In genomic region chr6:166926748-166927147, GRCh38 we compare ENCODE assay signal across 18 cellular contexts. TPM values are rescaled to one million over a fixed set of nuclear protein-coding genes. Genes with fewer than 3 reads are reported as not detected.
DNase-seq lines count a peak whose midpoint lies in the region; ATAC-seq, FAIRE-seq and TF ChIP-seq lines count a peak whose summit lies in the region.
"Had no signal": no experiment of that assay in that cellular context is flagged by ENCODE, and none has a peak within 500 bp of the region (broad histone marks: within the 10 kb centered on the region; RNA-seq: fewer than 3 reads in every experiment).

No MANE protein-coding gene starts in this region.

- peaks cover 8% of the 10 kb centered on the region for H3K36me3 Mint-ChIP-seq in neural progenitor cell
- H3K36me3 Mint-ChIP-seq in Caco-2 (ENCODE audit: insufficient read depth, unreplicated experiment): no peaks in the 10 kb centered on the region

- H3K27me3 ChIP-seq in HepG2 (ENCODE audit: control insufficient read depth in 1 of 2, insufficient read depth in 2 of 2, low read length in 2 of 2) (no peaks in the 10 kb centered on the region), right lobe of liver (no peaks in the 10 kb centered on the region), neural progenitor cell (no peaks in the 10 kb centered on the region), Caco-2 (replicated peaks; ENCODE audit: control insufficient read depth, insufficient read depth, low read length) (no peaks in the 10 kb centered on the region)

- FAIRE-seq in HepG2 (lab: Jason Lieb, UNC): no peak

- H3K9ac ChIP-seq in HepG2 (ENCODE audit: insufficient read depth, low read depth, low read length): no peak overlapping the region
- H3K9ac ChIP-seq in neural progenitor cell: no peak overlapping the region

- WGBS in HepG2 (ENCODE audit: low lambda C conversion rate): 93% methylated on average over 12 of the region's 12 CpGs
- 85% methylated on average over 6 of the region's 12 CpGs for WGBS in right lobe of liver (ENCODE audit: insufficient coverage, low coverage, low lambda C conversion rate, missing lambda C conversion rate)

- H3K4me3 ChIP-seq in HepG2 (replicated peaks in 1 of 3; ENCODE audit: insufficient read depth in 1 of 3, low read depth in 2 of 3, low read length in 3 of 3) (no peak overlapping the region), right lobe of liver (no peak overlapping the region), neural progenitor cell (no peak overlapping the region), Caco-2 (ENCODE audit: low read depth, low read length) (no peak overlapping the region)

- H3K9me3 Mint-ChIP-seq in neural progenitor cell (no peaks in the 10 kb centered on the region), Caco-2 (ENCODE audit: unreplicated experiment) (no peaks in the 10 kb centered on the region)

- no peaks in the 10 kb centered on the region for H3K4me1 ChIP-seq in HepG2 (ENCODE audit: insufficient read depth, low read length)
- no peaks in the 10 kb centered on the region for H3K4me1 ChIP-seq in right lobe of liver
- peaks cover 9% of the 10 kb centered on the region for H3K4me1 ChIP-seq in neural progenitor cell
- H3K4me1 ChIP-seq in Caco-2: no peaks in the 10 kb centered on the region

- H3K9me3 ChIP-seq in HepG2 (ENCODE audit: low read length) (no peaks in the 10 kb centered on the region), right lobe of liver (no peaks in the 10 kb centered on the region), neural progenitor cell (ENCODE audit: low read depth) (no peaks in the 10 kb centered on the region), Caco-2 (no peaks in the 10 kb centered on the region)

- TF ChIP-seq EP300 in HepG2 (IDR thresholded peaks at IDR 0.05; ENCODE audit: low read depth in 2 of 2, low read length in 2 of 2) (no peak), HepG2 (CRISPR knock-in tag; IDR thresholded peaks at IDR 0.05; ENCODE audit: borderline replicate concordance) (no peak)

- H3K4me3 Mint-ChIP-seq in neural progenitor cell (no peak overlapping the region), Caco-2 (ENCODE audit: unreplicated experiment) (no peak overlapping the region)

- peaks cover 2% of the 10 kb centered on the region for H3K27me3 Mint-ChIP-seq in neural progenitor cell (ENCODE audit: insufficient read depth, low read depth)
- H3K27me3 Mint-ChIP-seq in Caco-2 (ENCODE audit: insufficient read depth, unreplicated experiment): no peaks in the 10 kb centered on the region

- H3K4me2 ChIP-seq in HepG2 (ENCODE audit: low read depth, low read length): no peak overlapping the region
- no peak overlapping the region for H3K4me2 ChIP-seq in neural progenitor cell

- H3K27ac Mint-ChIP-seq in neural progenitor cell (peak overlapping the region; percentile 67), Caco-2 (ENCODE audit: unreplicated experiment) (no peak overlapping the region)

- BruUV-seq in HepG2 (replicated peaks; lab: Mats Ljungman, UMichigan) (no TSS peak), Caco-2 (replicated peaks; lab: Mats Ljungman, UMichigan) (no TSS peak)

- TF ChIP-seq CTCF in HepG2 (CRISPR knock-in tag; IDR thresholded peaks at IDR 0.05): no peak
- TF ChIP-seq CTCF in right lobe of liver (IDR thresholded peaks at IDR 0.05): no peak
- no peak for TF ChIP-seq CTCF in neural progenitor cell (IDR thresholded peaks at IDR 0.05)
- TF ChIP-seq CTCF in Caco-2 (IDR thresholded peaks at IDR 0.05; ENCODE audit: insufficient read depth in 1 of 2, low read depth in 1 of 2, low read length in 1 of 2, severe bottlenecking in 1 of 2, unreplicated experiment in 1 of 2): no peak

- intact Hi-C loops in HepG2 (cut with micrococcal nuclease; ENCODE audit: unreplicated experiment) (no loop called here), right lobe of liver (cut with DNase I) (no loop called here), Caco-2 (cut with micrococcal nuclease; ENCODE audit: unreplicated experiment) (no loop called here)

- H3K79me2 ChIP-seq in HepG2 (ENCODE audit: insufficient read depth, low read length) (peaks cover 6% of the 10 kb centered on the region), neural progenitor cell (ENCODE audit: low read depth) (no peaks in the 10 kb centered on the region)

- no peak for ATAC-seq in HepG2
- no peak for ATAC-seq in right lobe of liver
- ATAC-seq in GM19455 (IDR thresholded peaks at IDR 0.05; ENCODE audit: unreplicated experiment): no peak
- no peak for ATAC-seq in GM18907 (IDR thresholded peaks at IDR 0.05; ENCODE audit: unreplicated experiment)

- CTCF ChIA-PET in HepG2 (lab: Yijun Ruan, JAX; ENCODE audit: low intra/inter-chr PET ratio, low total read pairs): no interaction called here
- CTCF ChIA-PET in Caco-2 (lab: Charles Lee): no interaction called here

- POLR2A ChIA-PET in HepG2 (lab: Yijun Ruan, JAX) (no interaction called here), Caco-2 (lab: Charles Lee) (no interaction called here)

- peaks cover 29 to 51% of the 10 kb centered on the region in 2 experiments for H3K36me3 ChIP-seq in HepG2 (replicated peaks in 1 of 2; ENCODE audit: control insufficient read depth in 1 of 2, insufficient read depth in 2 of 2, low read length in 2 of 2)
- no peaks in the 10 kb centered on the region for H3K36me3 ChIP-seq in right lobe of liver
- no peaks in the 10 kb centered on the region for H3K36me3 ChIP-seq in neural progenitor cell
- H3K36me3 ChIP-seq in Caco-2 (ENCODE audit: control insufficient read depth, insufficient read depth, low read length): no peaks in the 10 kb centered on the region; the same call in 1 of the 2 replicates

- H3K4me1 Mint-ChIP-seq in neural progenitor cell: peaks cover 34% of the 10 kb centered on the region
- H3K4me1 Mint-ChIP-seq in Caco-2 (ENCODE audit: low read depth, unreplicated experiment): peaks cover 11% of the 10 kb centered on the region

- H4K20me1 ChIP-seq in HepG2 (ENCODE audit: insufficient read depth, low read length) (peaks cover 50% of the 10 kb centered on the region), neural progenitor cell (ENCODE audit: low read depth) (no peaks in the 10 kb centered on the region)

- no peak for TF ChIP-seq RAD21 in HepG2 (CRISPR knock-in tag; IDR thresholded peaks at IDR 0.05)

- in situ Hi-C loops in HepG2 (cut with HindIII; ENCODE audit: extremely low pct_ligation_motif_present, low pct_unique_long_range_greater_than_20kb): no loop called here

- DNase-seq in DMS79 treated with DMSO at 0.1 percent for 48 hours (lab: John Stamatoyannopoulos, UW) (peak; percentile 38), DMS79 (lab: John Stamatoyannopoulos, UW) (no peak), HepG2 (ENCODE audit: low spot score) (no peak), right lobe of liver (no peak), neural progenitor cell (ENCODE audit: low spot score) (no peak), Caco-2 (no peak)
- DNase-seq: EL; HCEC 1CT; IMR-90; NCI-H1105 treated with DMSO at 0.1 percent for 48 hours; NCI-H187; NK-92 treated with Interleukin-12 subunit alpha and Interleukin-12 subunit beta, amount 100 ng/mL, for 24 hours; OCI-M1; RPMI8226; SIG-M5 had no signal

- TF ChIP-seq POLR2A in HepG2 (IDR thresholded peaks at IDR 0.05; ENCODE audit: insufficient read depth in 1 of 2, low read depth in 2 of 2, low read length in 2 of 2) (peak in 1 of 2 experiments; percentile 51; a peak in 2 of 4 replicates), right lobe of liver (IDR thresholded peaks at IDR 0.05) (no peak)

- H3F3A ChIP-seq in neural progenitor cell (ENCODE audit: low read depth): no peaks in the 10 kb centered on the region

- H3K27ac ChIP-seq in HepG2 (ENCODE audit: extremely low read length, insufficient read depth, low read length) (no peak overlapping the region), right lobe of liver (no peak overlapping the region), neural progenitor cell (no peak overlapping the region)
- H3K27ac ChIP-seq: 22Rv1 had no signal

- no peak overlapping the region for H2AFZ ChIP-seq in HepG2 (ENCODE audit: low read length)
- no peak overlapping the region for H2AFZ ChIP-seq in neural progenitor cell (replicated peaks)

TF ChIP-seq in HepG2, 621 proteins besides CTCF, POLR2A, EP300 and RAD21 (continues in another document):
- TF ChIP-seq ATF1 (CRISPR knock-in tag; IDR thresholded peaks at IDR 0.05): no peak
- TF ChIP-seq GTF2F1 (IDR thresholded peaks at IDR 0.05; ENCODE audit: low read length): no peak
- no peak for TF ChIP-seq ZNF775 (CRISPR knock-in tag; IDR thresholded peaks at IDR 0.05; ENCODE audit: borderline replicate concordance)

RNA-seq across cellular contexts. Expression of gene RNASET2, which starts 29.6 kb away (rescaled TPM):
- total RNA-seq in HepG2 (2016; rRNA removed; fragmentation: Illumina TruSeq; extraction: Trizol) (22.4 and 44.6 TPM in 2 replicates), right lobe of liver (10 to 100 TPM; 21.7 to 48.4 (median 30.8) TPM), neural progenitor cell (ENCODE audit: low replicate concordance) (28.9 and 37.2 TPM in 2 replicates), Caco-2 (2022) (45.5 and 59.1 TPM in 2 replicates)
- total RNA-seq in HepG2 (2016; cell fraction: cytosol; rRNA removed; fragmentation: Illumina TruSeq; extraction: Trizol; ENCODE audit: low read depth): 26.9 and 41.2 TPM in 2 replicates
- total RNA-seq in HepG2 (2016; cell fraction: insoluble cytoplasmic fraction; rRNA removed; fragmentation: Illumina TruSeq; extraction: Trizol): 25.4 and 45.4 TPM in 2 replicates
- total RNA-seq in HepG2 (2016; cell fraction: membrane; rRNA removed; fragmentation: Illumina TruSeq; extraction: Trizol): 24.1 and 38.2 TPM in 2 replicates
- 30.2 and 32.0 TPM in 2 replicates for total RNA-seq in HepG2 (2016; cell fraction: nucleus; rRNA removed; fragmentation: Illumina TruSeq; extraction: Trizol)
- 597 and 696 TPM in 2 replicates for polyA plus RNA-seq in HepG2 (2011; rRNA removed)
- polyA plus RNA-seq in HepG2 (2011; cell fraction: cytosol; rRNA removed): 456 and 545 TPM in 2 replicates
- polyA plus RNA-seq in HepG2 (2011; cell fraction: nucleus; rRNA removed): 515 and 552 TPM in 2 replicates
- polyA plus RNA-seq in HepG2 (2012): 446 and 587 TPM in 2 replicates
- polyA plus RNA-seq in HepG2 (2016; cell fraction: cytosol; fragmentation: Illumina TruSeq; extraction: Trizol; ENCODE audit: low read depth): 21.3 and 41.6 TPM in 2 replicates
- 26.6 and 27.0 TPM in 2 replicates for polyA plus RNA-seq in HepG2 (2016; cell fraction: insoluble cytoplasmic fraction; fragmentation: Illumina TruSeq; extraction: Trizol; ENCODE audit: low read depth)
- polyA plus RNA-seq in HepG2 (2016; cell fraction: membrane; fragmentation: Illumina TruSeq; extraction: Trizol; ENCODE audit: low read depth): 23.6 and 34.9 TPM in 2 replicates
- 68.7 and 69.0 TPM in 2 replicates for polyA plus RNA-seq in HepG2 (2016; cell fraction: nucleus; fragmentation: Illumina TruSeq; extraction: Trizol; ENCODE audit: insufficient read depth, low read depth)
- polyA minus RNA-seq in HepG2 (2011; rRNA and poly(A)+ RNA removed; ENCODE audit: low replicate concordance): 4.7 and 104 TPM in 2 replicates
- 149 and 185 TPM in 2 replicates for polyA minus RNA-seq in HepG2 (2011; cell fraction: cytosol; rRNA and poly(A)+ RNA removed)
- polyA minus RNA-seq in HepG2 (2011; cell fraction: nucleus; rRNA and poly(A)+ RNA removed): 159 and 184 TPM in 2 replicates
